In genomic region chr11:1486054-1486825, GRCh38 we compare ENCODE assay signal across 8 cellular contexts. TPM values are rescaled to one million over a fixed set of nuclear protein-coding genes. Genes with fewer than 3 reads are reported as not detected.
DNase-seq lines count a peak whose midpoint lies in the region; ATAC-seq, FAIRE-seq and TF ChIP-seq lines count a peak whose summit lies in the region.

Gene MOB2, minus strand, starts transcription at chr11:1486779. Its CDS starts 223 bp downstream, at chr11:1486556.

- H3K27me3 ChIP-seq in foreskin keratinocyte: no peaks in the 10 kb centered on the region

- no peak for FAIRE-seq in RCC 7860 (lab: Jason Lieb, UNC)

- DNase-seq in COLO668 (lab: John Stamatoyannopoulos, UW; ENCODE audit: unreplicated experiment) (peak; percentile 42), RCC 7860 (ENCODE audit: low spot score) (peak; percentile 3), foreskin keratinocyte (no peak), occipital lobe (lab: John Stamatoyannopoulos, UW) (no peak), RKO (ENCODE audit: low spot score) (no peak), NCI-H2171 treated with DMSO at 0.1 percent for 48 hours (lab: John Stamatoyannopoulos, UW) (no peak)
- DNase-seq in activated effector memory CD4-positive, alpha-beta T cell treated with Interleukin-2 at 50 U/mL for 16 hours: no peak

- H3K27ac ChIP-seq in foreskin keratinocyte: no peak within 1 kb of the TSS

- H3K4me1 ChIP-seq in foreskin keratinocyte: no peaks in the 10 kb centered on the region

- ATAC-seq in foreskin keratinocyte: no peak
- no peak for ATAC-seq in HG02642 (IDR thresholded peaks at IDR 0.05; ENCODE audit: poor library complexity, unreplicated experiment)

- no peak for TF ChIP-seq CTCF in foreskin keratinocyte (conservative IDR thresholded peaks at IDR 0.05)

RNA-seq across cellular contexts. Expression of gene MOB2, which starts in this region (rescaled TPM):
- 35.6 and 38.5 TPM in 2 replicates for total RNA-seq in foreskin keratinocyte
- 30.6 and 36.5 TPM in 2 replicates for polyA plus RNA-seq in foreskin keratinocyte
- 13.7 TPM for total RNA-seq in occipital lobe

Comparison
In these comparisons a context has a peak if more than half of its experiments do, and no peak if none do; other contexts are left out.
1. DNase-seq: peak in COLO668 (single experiment) and RCC 7860 (single experiment); none in foreskin keratinocyte (0 of 2), occipital lobe (single experiment), RKO (single experiment), NCI-H2171 treated with DMSO at 0.1 percent for 48 hours (single experiment) and activated effector memory CD4-positive, alpha-beta T cell treated with Interleukin-2 at 50 U/mL for 16 hours (single experiment).